Comparison of ENCODE assay signal across 10 cellular contexts in the genomic region with DNA sequence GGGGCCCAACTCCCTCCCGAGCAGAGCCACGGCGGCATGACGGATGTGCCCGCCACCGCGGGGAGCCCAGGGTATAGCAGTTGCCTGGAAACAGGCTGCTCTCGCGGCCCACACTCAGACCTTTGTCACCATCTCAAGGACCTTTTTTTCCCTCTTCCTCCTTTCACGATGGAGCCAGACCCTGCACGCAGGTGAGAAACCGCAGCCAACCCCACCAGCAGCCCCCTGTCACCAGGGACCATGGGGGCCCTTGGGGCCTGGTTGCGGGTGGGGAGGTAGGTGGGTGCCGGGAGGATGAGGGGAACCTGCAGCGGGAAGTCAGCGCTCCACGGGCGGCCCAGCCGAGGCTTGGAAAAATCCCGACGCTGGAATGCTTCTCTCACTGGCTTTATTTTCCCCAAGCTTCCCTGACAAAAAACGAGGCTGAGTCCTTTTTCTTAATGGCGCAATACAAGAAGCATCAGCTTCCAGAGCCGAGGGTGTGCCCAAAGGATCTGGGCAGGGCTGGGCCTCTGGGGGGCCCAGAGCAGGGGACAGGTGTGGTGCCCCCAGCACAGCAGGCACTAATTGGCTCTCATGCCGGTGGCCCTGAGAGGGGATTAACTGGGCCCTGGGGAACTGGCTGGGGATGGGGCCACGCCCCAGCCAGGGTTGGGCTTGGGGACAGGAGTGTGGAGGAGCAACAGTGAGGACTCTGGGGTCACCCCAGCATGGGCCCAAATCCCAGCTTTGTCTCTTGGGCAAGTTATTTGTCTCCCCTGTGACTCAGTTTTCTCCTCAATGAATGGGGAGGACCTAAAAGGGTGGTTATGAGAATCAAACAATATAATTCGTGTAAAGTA. TPM values are rescaled to one million over a fixed set of nuclear protein-coding genes. Genes with fewer than 3 reads are reported as not detected.
DNase-seq lines count a peak whose midpoint lies in the region; ATAC-seq and FAIRE-seq lines count a peak whose summit lies in the region.
"Had no signal": no experiment of that assay in that cellular context is flagged by ENCODE, and none has a peak within 500 bp of the region (broad histone marks: within the 10 kb centered on the region; RNA-seq: fewer than 3 reads in every experiment).

No MANE protein-coding gene starts in this region.

- H3K27ac ChIP-seq in angular gyrus (ENCODE audit: low read depth, low read length): peak overlapping the region; percentile 83
- H3K27ac ChIP-seq: pancreas had no signal

- peak overlapping the region; percentile 48 for H2AFZ ChIP-seq in neuron (ENCODE audit: low read depth, low read length)

- H3K27me3 ChIP-seq in neuron (ENCODE audit: insufficient read depth, low read length): no peaks in the 10 kb centered on the region
- H3K27me3 ChIP-seq: pancreas had no signal

- FAIRE-seq in frontal cortex (lab: Jason Lieb, UNC): no peak
- FAIRE-seq: pancreas had no signal

- H3K4me3 ChIP-seq in neuron (ENCODE audit: low read length): peak overlapping the region; percentile 17
- H3K4me3 ChIP-seq: pancreas had no signal

- ATAC-seq in GM19328 (IDR thresholded peaks at IDR 0.05; ENCODE audit: unreplicated experiment): no peak

- H3K4me1 ChIP-seq in neuron (ENCODE audit: insufficient read depth, low read length): peaks cover 36% of the 10 kb centered on the region
- H3K4me1 ChIP-seq: pancreas had no signal

- no peaks in the 10 kb centered on the region for H3K9me3 ChIP-seq in neuron (ENCODE audit: low read length)
- H3K9me3 ChIP-seq: pancreas had no signal

- DNase-seq in NCI-H748 (lab: John Stamatoyannopoulos, UW; ENCODE audit: unreplicated experiment) (peak; percentile 75), NCI-H748 treated with DMSO at 0.1 percent for 48 hours (lab: John Stamatoyannopoulos, UW) (no peak), NCI-H1092 treated with DMSO at 0.1 percent for 48 hours (lab: John Stamatoyannopoulos, UW) (peak; percentile 69), frontal cortex (ENCODE audit: low spot score in 2 of 2) (no peak), kidney glomerular epithelial cell (lab: John Stamatoyannopoulos, UW) (no peak)
- DNase-seq: Right ventricle myocardium superior had no signal

- H3K36me3 ChIP-seq in neuron (ENCODE audit: insufficient read depth, low read length): no peaks in the 10 kb centered on the region
- H3K36me3 ChIP-seq: pancreas had no signal

RNA-seq across cellular contexts. Expression of gene NOL4L, which starts 23.9 kb away (rescaled TPM):
- total RNA-seq in frontal cortex: 13.0 TPM

Comparison
In these comparisons a context has a peak if more than half of its experiments do, and no peak if none do; other contexts are left out.
1. DNase-seq: peak in NCI-H748 (single experiment) and NCI-H1092 treated with DMSO at 0.1 percent for 48 hours (single experiment); none in NCI-H748 treated with DMSO at 0.1 percent for 48 hours (single experiment), frontal cortex (0 of 2) and kidney glomerular epithelial cell (single experiment).